18 cellular contexts compared by ENCODE assay signal in the genomic region with DNA sequence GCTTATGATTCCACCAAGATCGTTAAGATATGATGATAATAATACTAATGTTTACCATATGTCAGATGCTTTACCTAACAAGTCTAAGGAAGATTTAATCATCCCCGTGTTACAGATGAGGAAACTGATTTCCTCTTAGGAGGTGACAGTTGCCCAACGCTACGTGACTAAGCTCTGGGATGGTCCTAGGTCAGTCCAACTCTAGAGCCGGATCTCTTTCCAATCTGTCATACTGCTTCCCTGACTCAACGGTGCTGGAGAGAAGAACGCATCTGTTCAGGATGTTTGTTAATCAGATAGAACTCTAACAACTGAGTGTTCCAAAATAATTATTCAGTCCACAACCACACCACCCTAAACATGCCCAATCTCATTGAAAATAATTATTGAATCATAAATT. TPM values are rescaled to one million over a fixed set of nuclear protein-coding genes. Genes with fewer than 3 reads are reported as not detected.
A peak's percentile ranks its signal among the peaks of the same experiment; 100 is the strongest.
DNase-seq lines count a peak whose midpoint lies in the region; ATAC-seq, FAIRE-seq and TF ChIP-seq lines count a peak whose summit lies in the region.
"Had no signal": no experiment of that assay in that cellular context is flagged by ENCODE, and none has a peak within 500 bp of the region (broad histone marks: within the 10 kb centered on the region; RNA-seq: fewer than 3 reads in every experiment).

No MANE protein-coding gene starts in this region.

- H3K4me1 ChIP-seq in GM12878 (ENCODE audit: control insufficient read depth, insufficient read depth, low read length) (no peaks in the 10 kb centered on the region), mesendoderm (ENCODE audit: control insufficient read depth, low read depth, low read length) (no peaks in the 10 kb centered on the region)
- H3K4me1 ChIP-seq: A549, Caco-2 had no signal

- no peak overlapping the region for H3K23ac ChIP-seq in mesendoderm (ENCODE audit: low read length)

- DNase-seq in AG10803 (ENCODE audit: low read depth) (peak; percentile 37), HCEC 1CT (peak; percentile 63), GM12878 (ENCODE audit: low read depth, low spot score) (no peak), mesendoderm (no peak), cerebellum (ENCODE audit: low spot score) (no peak)
- no peak for DNase-seq in activated CD8-positive, alpha-beta memory T cell treated with anti-CD3 and anti-CD28 coated beads, Interleukin-2, amount 50 U/mL, for 48 hours
- DNase-seq: 8988T; ACHN; C1 segment of cervical spinal cord; Caco-2; CD4-positive, CD25-positive, alpha-beta regulatory T cell; CD8-positive, alpha-beta T cell; DMS153; DND-41; H7 had no signal

- no peak overlapping the region for H3K18ac ChIP-seq in mesendoderm (ENCODE audit: low read length)

- TF ChIP-seq POLR2A in GM12878 (IDR thresholded peaks at IDR 0.05; ENCODE audit: low read depth, low read length) = no peak

- H2BK15ac ChIP-seq in mesendoderm (replicated peaks; ENCODE audit: low read depth) = no peak overlapping the region

- WGBS in GM12878 (ENCODE audit: insufficient coverage, insufficient replicate concordance, low lambda C conversion rate, missing lambda C conversion rate) = 68% methylated on average over 7 of the region's 7 CpGs
- WGBS in mesendoderm (ENCODE audit: extremely low coverage, insufficient coverage, low lambda C conversion rate) = no CpG with 5 or more reads among the region's 7 CpGs

- H2AFZ ChIP-seq in GM12878 (ENCODE audit: control insufficient read depth, low read depth, low read length) = no peak overlapping the region

- H4K5ac ChIP-seq in mesendoderm (ENCODE audit: low read length) = no peak overlapping the region

- RAD21 ChIA-PET in GM12878 (lab: Charles Lee; ENCODE audit: unreplicated experiment) = no interaction called here

- no peak for ATAC-seq in GM12878
- ATAC-seq: A549; CD8-positive, alpha-beta T cell; HCT116 had no signal

- H3K36me3 ChIP-seq in GM12878 (ENCODE audit: control insufficient read depth in 2 of 2, insufficient read depth in 2 of 2, low read length in 1 of 2) (no peaks in the 10 kb centered on the region), mesendoderm (ENCODE audit: control insufficient read depth, insufficient read depth, low read length) (no peaks in the 10 kb centered on the region)

- no peak for TF ChIP-seq EP300 in GM12878 (IDR thresholded peaks at IDR 0.05; ENCODE audit: borderline replicate concordance in 1 of 2, control insufficient read depth in 1 of 2, low read depth in 2 of 2, low read length in 2 of 2)

- H3K4ac ChIP-seq in mesendoderm (ENCODE audit: low read depth, low read length) = no peak overlapping the region

- CTCF ChIA-PET in GM12878 (lab: Yijun Ruan, JAX) = interaction anchor here (1.1 kb wide), 1 partner anchor 9 kb away, joined by 3 read pairs; no protein-coding TSS in a partner anchor

- H3K9me3 ChIP-seq in GM12878 (replicated peaks; ENCODE audit: control insufficient read depth, insufficient read depth, low read length) = no peaks in the 10 kb centered on the region
- H3K9me3 ChIP-seq: A549, Caco-2 had no signal

- no peak overlapping the region for H4K8ac ChIP-seq in mesendoderm (ENCODE audit: low read depth, low read length)

- no peak overlapping the region for H3K56ac ChIP-seq in mesendoderm (ENCODE audit: low read length)

- TF ChIP-seq RAD21 in GM12878 (IDR thresholded peaks at IDR 0.05; ENCODE audit: insufficient read depth, low read depth, low read length) = no peak

- H2BK5ac ChIP-seq in mesendoderm (ENCODE audit: low read length) = no peak overlapping the region

- no peaks in the 10 kb centered on the region for H3K79me1 ChIP-seq in mesendoderm (ENCODE audit: low read length)

- intact Hi-C loops in GM12878 (cut with micrococcal nuclease; ENCODE audit: unreplicated experiment) = no loop called here

- POLR2A ChIA-PET in GM12878 (lab: Charles Lee) = no interaction called here

- no TSS peak for BruUV-seq in GM12878 (replicated peaks; lab: Mats Ljungman, UMichigan)

- H3K4me2 ChIP-seq in GM12878 (ENCODE audit: control insufficient read depth, insufficient read depth) = no peak overlapping the region
- no peak overlapping the region for H3K4me2 ChIP-seq in mesendoderm (ENCODE audit: low read length)
- H3K4me2 ChIP-seq: A549 had no signal

- H4K20me1 ChIP-seq in GM12878 (ENCODE audit: control insufficient read depth, insufficient read depth) = no peaks in the 10 kb centered on the region

- SMC1A ChIA-PET in GM12878 (lab: Charles Lee; ENCODE audit: uncharacterized antibody, unreplicated experiment) = no interaction called here

- H3K27me3 ChIP-seq in GM12878 (replicated peaks in 1 of 2; ENCODE audit: control insufficient read depth in 2 of 2, insufficient read depth in 2 of 2, low read length in 1 of 2) = no peaks in the 10 kb centered on the region
- no peaks in the 10 kb centered on the region for H3K27me3 ChIP-seq in mesendoderm (ENCODE audit: insufficient read depth, low read length, poor library complexity)

- TF ChIP-seq CTCF in AG10803 (conservative IDR thresholded peaks at IDR 0.05; ENCODE audit: low read length) = no peak
- no peak for TF ChIP-seq CTCF in GM12878 (IDR thresholded peaks at IDR 0.05 in 2 of 3, conservative IDR thresholded peaks at IDR 0.05 in 1 of 3; ENCODE audit: control insufficient read depth in 2 of 3, extremely low read depth in 1 of 3, insufficient read depth in 1 of 3, low read depth in 3 of 3, low read length in 3 of 3)

- H3K4me3 ChIP-seq in AG10803 (ENCODE audit: low read length) (no peak overlapping the region), GM12878 (no peak overlapping the region), mesendoderm (ENCODE audit: low read length) (no peak overlapping the region)
- H3K4me3 ChIP-seq: A549 had no signal

- H3K79me2 ChIP-seq in GM12878 (ENCODE audit: control insufficient read depth, insufficient read depth, low read length) (no peaks in the 10 kb centered on the region), mesendoderm (ENCODE audit: control insufficient read depth, insufficient read depth, low read length) (no peaks in the 10 kb centered on the region)

- no peak overlapping the region for H3K9ac ChIP-seq in GM12878 (ENCODE audit: control insufficient read depth, insufficient read depth, low read length)
- no peak overlapping the region for H3K9ac ChIP-seq in mesendoderm (ENCODE audit: low read length)

- no peak overlapping the region for H2BK120ac ChIP-seq in mesendoderm (ENCODE audit: low read depth, low read length)

- peak; percentile 7 for FAIRE-seq in GM12878 (lab: Jason Lieb, UNC)
- FAIRE-seq: A549, H1 had no signal

- in situ Hi-C loops in GM12878 (cut with MboI) = no loop called here

- H3K27ac ChIP-seq in GM12878 (ENCODE audit: control insufficient read depth, insufficient read depth) = no peak overlapping the region
- no peak overlapping the region for H3K27ac ChIP-seq in mesendoderm (ENCODE audit: low read depth, low read length)
- H3K27ac ChIP-seq: A549 had no signal

- H2AK5ac ChIP-seq in mesendoderm (ENCODE audit: low read length) = no peak overlapping the region

TF ChIP-seq in GM12878, 131 proteins besides CTCF, POLR2A, EP300 and RAD21 (continues in another document):
- TF ChIP-seq, protein P1, sequence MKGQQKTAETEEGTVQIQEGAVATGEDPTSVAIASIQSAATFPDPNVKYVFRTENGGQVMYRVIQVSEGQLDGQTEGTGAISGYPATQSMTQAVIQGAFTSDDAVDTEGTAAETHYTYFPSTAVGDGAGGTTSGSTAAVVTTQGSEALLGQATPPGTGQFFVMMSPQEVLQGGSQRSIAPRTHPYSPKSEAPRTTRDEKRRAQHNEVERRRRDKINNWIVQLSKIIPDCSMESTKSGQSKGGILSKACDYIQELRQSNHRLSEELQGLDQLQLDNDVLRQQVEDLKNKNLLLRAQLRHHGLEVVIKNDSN (IDR thresholded peaks at IDR 0.05; ENCODE audit: borderline replicate concordance, extremely low read length, insufficient read depth, low read depth, low read length) = no peak
- TF ChIP-seq TCF12 (IDR thresholded peaks at IDR 0.05; ENCODE audit: low read depth, low read length) = no peak

RNA-seq across cellular contexts. Expression of a gene that starts 39.8 kb away (rescaled TPM):
- total RNA-seq in GM12878 (2013; cell fraction: nucleolus; rRNA removed) = 13.5 and 16.1 TPM in 2 replicates
- 157 and 162 TPM in 2 replicates for total RNA-seq in GM12878 (2014; rRNA removed)
- total RNA-seq in GM12878 (2014; rRNA removed; fragmentation: Illumina TruSeq; extraction: Trizol) = 242 and 244 TPM in 2 replicates
- 140 and 141 TPM in 2 replicates for total RNA-seq in GM12878 (2021)
- polyA plus RNA-seq in GM12878 (2011; ENCODE audit: low read depth) = 70.1 TPM
- polyA plus RNA-seq in GM12878 (2011; rRNA removed) = 282 and 351 TPM in 2 replicates
- polyA plus RNA-seq in GM12878 (2011; cell fraction: cytosol; rRNA removed) = 174 and 286 TPM in 2 replicates
- polyA plus RNA-seq in GM12878 (2011; cell fraction: nucleus; rRNA removed) = 94.1 and 94.2 TPM in 2 replicates
- polyA plus RNA-seq in GM12878 (2012) = 177 and 220 TPM in 2 replicates
- 296 and 308 TPM in 2 replicates for polyA plus RNA-seq in GM12878 (2014; fragmentation: Illumina TruSeq; extraction: Trizol)
- polyA plus RNA-seq in GM12878 (2014; fragmentation: Nextera tagmentation; extraction: Ambion mirVana) = 1,000 to 10,000 TPM in 1 of 2 experiments, 100 to 1,000 TPM in 1; 917 to 1,021 TPM
- 180 and 181 TPM in 2 replicates for polyA plus RNA-seq in GM12878 (2014; rRNA removed)
- 100 to 1,000 TPM; 432 to 453 TPM for polyA plus RNA-seq in GM12878 (2016; fragmentation: Nextera tagmentation; extraction: Ambion mirVana)
- 81.2 and 151 TPM in 2 replicates for polyA minus RNA-seq in GM12878 (2011; rRNA and poly(A)+ RNA removed)
- polyA minus RNA-seq in GM12878 (2011; cell fraction: cytosol; rRNA and poly(A)+ RNA removed) = 53.5 and 58.1 TPM in 2 replicates
- 14.0 and 20.7 TPM in 2 replicates for polyA minus RNA-seq in GM12878 (2011; cell fraction: nucleus; rRNA and poly(A)+ RNA removed)
- 188 TPM for polyA plus RNA-seq in mesendoderm (2013, experiment 1 of 2)
- 180 TPM for polyA plus RNA-seq in mesendoderm (2013, experiment 2 of 2)
- 65.3 TPM for total RNA-seq in cerebellum

Comparison
In these comparisons a context has a peak if more than half of its experiments do, and no peak if none do; other contexts are left out.
1. DNase-seq: peak in AG10803 (single experiment) and HCEC 1CT (single experiment); none in GM12878 (single experiment), mesendoderm (single experiment), activated CD8-positive, alpha-beta memory T cell treated with anti-CD3 and anti-CD28 coated beads, Interleukin-2, amount 50 U/mL, for 48 hours (single experiment) and cerebellum (single experiment).